Comparison of ENCODE assay signal across 28 cellular contexts in genomic region chr4:174230148-174230547, GRCh38.
"Had no signal": no experiment of that assay in that cellular context is flagged by ENCODE, and none has a peak within 500 bp of the region (broad histone marks: within the 10 kb centered on the region; RNA-seq: fewer than 3 reads in every experiment).

No MANE protein-coding gene starts in this region.

- H3K9me3 ChIP-seq: lower lobe of right lung, neutrophil, right atrium auricular region, sigmoid colon, tibial nerve, uterus had no signal

- H2AFZ ChIP-seq: neural progenitor cell had no signal

- ATAC-seq: left cardiac atrium; left lobe of liver; lower lobe of right lung; natural killer cell; stimulated activated memory B cell treated with anti-CD40 and anti-IgM and Interleukin-4, amounts not matched to agents 10 μg/mL and 1 μg/mL and 100 μg/mL, for 72 hours; stimulated activated naive CD8-positive, alpha-beta T cell treated with anti-CD3 and anti-CD28 coated beads, Interleukin-15, amount 100 ng/mL, for 72 hours had no signal

- H3K4me2 ChIP-seq: neural progenitor cell, smooth muscle cell had no signal

- H3K27me3 ChIP-seq: right atrium auricular region, sigmoid colon, uterus had no signal

- H3K9ac ChIP-seq: neural progenitor cell had no signal

- H3K36me3 ChIP-seq: lower lobe of right lung, neural progenitor cell, right atrium auricular region, sigmoid colon, uterus had no signal

- H3K4me3 ChIP-seq: lower lobe of right lung, neural progenitor cell, right atrium auricular region, sigmoid colon, smooth muscle cell, tibial nerve, uterus had no signal

- H3K27ac ChIP-seq: lower lobe of right lung, neural progenitor cell, neutrophil, right atrium auricular region, sigmoid colon, tibial nerve, uterus had no signal

- H3K4me1 ChIP-seq: lower lobe of right lung, neural progenitor cell, right atrium auricular region, tibial nerve, uterus had no signal

- DNase-seq: hypothalamus; immature natural killer cell; islet precursor cell; kidney glomerular epithelial cell; left cardiac atrium; lower lobe of right lung; mammary epithelial cell; mesendoderm; naive B cell; natural killer cell; nephron progenitor cell; occipital lobe; sigmoid colon; stimulated activated CD4-positive, alpha-beta T cell treated with anti-CD3 and anti-CD28 coated beads, Interleukin-1b, Interleukin-23, amount 100 ng/mL, for 48 hours; stimulated activated CD4-positive, alpha-beta T cell treated with anti-CD3 and anti-CD28 coated beads, Interleukin-2, amount 100 ng/mL, for 48 hours; stimulated activated CD4-positive, alpha-beta T cell treated with anti-CD3 and anti-CD28 coated beads, Interleukin-4, amount 100 ng/mL, for 4 hours; stimulated activated CD8-positive, alpha-beta memory T cell treated with anti-CD3 and anti-CD28 coated beads, Interleukin-4, amount 100 ng/mL, for 48 hours; stimulated activated naive CD4-positive, alpha-beta T cell treated with Interleukin-2 at 50 U/mL for 16 hours; stimulated activated naive CD8-positive, alpha-beta T cell treated with anti-CD3 and anti-CD28 coated beads, Interleukin-15, amount 100 ng/mL, for 72 hours; substantia nigra; uterus had no signal
